In genomic region chr15:80455668-80456442, GRCh38 we compare ENCODE assay signal across 8 cellular contexts. TPM values are rescaled to one million over a fixed set of nuclear protein-coding genes. Genes with fewer than 3 reads are reported as not detected.
A peak's percentile ranks its signal among the peaks of the same experiment; 100 is the strongest.
DNase-seq lines count a peak whose midpoint lies in the region; ATAC-seq and TF ChIP-seq lines count a peak whose summit lies in the region.

No MANE protein-coding gene starts in this region.

- intact Hi-C loops in activated CD4-positive, alpha-beta memory T cell treated with anti-CD3 and anti-CD28 coated beads for 36 hours (cut with micrococcal nuclease) = loop anchor here (1.0 to 5.0 kb wide), 6 partner anchors 111 to 811 kb away; partner anchors contain the start of gene CEMIP

- no peaks in the 10 kb centered on the region for H3K9me3 Mint-ChIP-seq in activated CD4-positive, alpha-beta memory T cell treated with anti-CD3 and anti-CD28 coated beads for 36 hours
- H3K9me3 Mint-ChIP-seq in effector memory CD8-positive, alpha-beta T cell = no peaks in the 10 kb centered on the region
- H3K9me3 Mint-ChIP-seq in mesothelial cell of epicardium = no peaks in the 10 kb centered on the region

- TF ChIP-seq CTCF in mesothelial cell of epicardium (IDR thresholded peaks at IDR 0.05; ENCODE audit: unreplicated experiment) = peak; percentile 88

- peaks cover 5% of the 10 kb centered on the region for H3K4me1 Mint-ChIP-seq in activated CD4-positive, alpha-beta memory T cell treated with anti-CD3 and anti-CD28 coated beads for 36 hours (ENCODE audit: low read depth)
- no peaks in the 10 kb centered on the region for H3K4me1 Mint-ChIP-seq in effector memory CD8-positive, alpha-beta T cell (ENCODE audit: low read depth in 2 of 2)
- H3K4me1 Mint-ChIP-seq in mesothelial cell of epicardium = peaks cover 18% of the 10 kb centered on the region

- no peaks in the 10 kb centered on the region for H3K36me3 Mint-ChIP-seq in activated CD4-positive, alpha-beta memory T cell treated with anti-CD3 and anti-CD28 coated beads for 36 hours
- H3K36me3 Mint-ChIP-seq in effector memory CD8-positive, alpha-beta T cell (ENCODE audit: insufficient read depth) = no peaks in the 10 kb centered on the region
- H3K36me3 Mint-ChIP-seq in mesothelial cell of epicardium = peaks cover 2% of the 10 kb centered on the region

- peaks cover 12% of the 10 kb centered on the region for H3K27me3 Mint-ChIP-seq in activated CD4-positive, alpha-beta memory T cell treated with anti-CD3 and anti-CD28 coated beads for 36 hours
- peaks cover 20 to 50% of the 10 kb centered on the region in 2 donors for H3K27me3 Mint-ChIP-seq in effector memory CD8-positive, alpha-beta T cell
- H3K27me3 Mint-ChIP-seq in mesothelial cell of epicardium (ENCODE audit: low read depth) = no peaks in the 10 kb centered on the region

- POLR2A ChIA-PET in activated CD4-positive, alpha-beta memory T cell treated with anti-CD3 and anti-CD28 coated beads for 36 hours (lab: Charles Lee) = no interaction called here

- peak; percentile 54 for ATAC-seq in HG03103 (IDR thresholded peaks at IDR 0.05; ENCODE audit: low read depth, unreplicated experiment)
- ATAC-seq in effector memory CD8-positive, alpha-beta T cell (replicated peaks) = peak; percentile 62
- ATAC-seq in HG03045 (IDR thresholded peaks at IDR 0.05; ENCODE audit: unreplicated experiment) = no peak

- no peak overlapping the region for H3K4me3 Mint-ChIP-seq in activated CD4-positive, alpha-beta memory T cell treated with anti-CD3 and anti-CD28 coated beads for 36 hours
- H3K4me3 Mint-ChIP-seq in effector memory CD8-positive, alpha-beta T cell = no peak overlapping the region
- H3K4me3 Mint-ChIP-seq in mesothelial cell of epicardium = no peak overlapping the region

- H3K27ac Mint-ChIP-seq in activated CD4-positive, alpha-beta memory T cell treated with anti-CD3 and anti-CD28 coated beads for 36 hours = no peak overlapping the region
- H3K27ac Mint-ChIP-seq in effector memory CD8-positive, alpha-beta T cell = no peak overlapping the region
- H3K27ac Mint-ChIP-seq in mesothelial cell of epicardium = peak overlapping the region; percentile 55

- CTCF ChIA-PET in activated CD4-positive, alpha-beta memory T cell treated with anti-CD3 and anti-CD28 coated beads for 36 hours (lab: Charles Lee) = interaction anchor here (0.6 to 7.7 kb wide), 18 partner anchors 33 to 810 kb away, joined by 3 to 95 read pairs (median 3); partner anchors contain the start of gene CEMIP

- DNase-seq in DMS53 (lab: John Stamatoyannopoulos, UW) = peak; percentile 69
- peak; percentile 45 for DNase-seq in NCI-H774 (lab: John Stamatoyannopoulos, UW)
- DNase-seq in activated CD4-positive, alpha-beta memory T cell treated with anti-CD3 and anti-CD28 coated beads for 36 hours = peak; percentile 67
- DNase-seq in effector memory CD8-positive, alpha-beta T cell = peak; percentile 37 to 44 (median 39)
- DNase-seq in mesothelial cell of epicardium (ENCODE audit: low spot score in 2 of 2, unreplicated experiment in 2 of 2) = peak in 1 of 2 experiments; percentile 73
- DNase-seq in stimulated activated CD8-positive, alpha-beta memory T cell treated with anti-CD3 and anti-CD28 coated beads, Interleukin-4, amount 100 ng/mL, for 24 hours (ENCODE audit: low read depth) = peak; percentile 20

RNA-seq across cellular contexts. Expression of gene ARNT2, which starts 51.7 kb away (rescaled TPM):
- total RNA-seq in activated CD4-positive, alpha-beta memory T cell treated with anti-CD3 and anti-CD28 coated beads for 36 hours = under 1 TPM; 0.10 to 0.38 TPM
- total RNA-seq in mesothelial cell of epicardium = 20.2 to 21.4 TPM (median 20.2 TPM) in 3 replicates

Comparison
In these comparisons a context has a peak if more than half of its experiments do, and no peak if none do; other contexts are left out.
1. RNA of gene ARNT2, which starts 51.7 kb away (total RNA-seq): 20.2 to 21.4 TPM in mesothelial cell of epicardium; 0.10 to 0.38 TPM in activated CD4-positive, alpha-beta memory T cell treated with anti-CD3 and anti-CD28 coated beads for 36 hours; every median in the first group is over 10 times any median in the second.